Comparison of ENCODE assay signal across 1 cellular context in genomic region chr9:136483589-136484152, GRCh38.
TF ChIP-seq lines count a peak whose summit lies in the region.

No MANE protein-coding gene starts in this region.

TF ChIP-seq in H1, 55 proteins besides CTCF, POLR2A, EP300 and RAD21 (continued from another document):
- TF ChIP-seq USF2 (IDR thresholded peaks at IDR 0.05; ENCODE audit: low read length) (no peak), SRF (IDR thresholded peaks at IDR 0.05; ENCODE audit: low read depth, low read length) (no peak), JUND (IDR thresholded peaks at IDR 0.05; ENCODE audit: low read length) (no peak), BACH1 (IDR thresholded peaks at IDR 0.05; ENCODE audit: low read length) (no peak), SP1 (IDR thresholded peaks at IDR 0.05; ENCODE audit: low read depth, low read length) (no peak), RNF2 (IDR thresholded peaks at IDR 0.05; ENCODE audit: borderline replicate concordance, low read depth, low read length, missing control alignments, poor library complexity, severe bottlenecking) (no peak), TBP (IDR thresholded peaks at IDR 0.05; ENCODE audit: low read depth, low read length) (peak; percentile 46; the same call in 1 of the 2 replicates), TAF1 (IDR thresholded peaks at IDR 0.05; ENCODE audit: low read depth, low read length) (peak; percentile 60), NRF1 (IDR thresholded peaks at IDR 0.05; ENCODE audit: low read depth, low read length) (peak; percentile 93), HDAC6 (IDR thresholded peaks at IDR 0.05; ENCODE audit: low read depth, low read length) (no peak), SUZ12 (IDR thresholded peaks at IDR 0.05; ENCODE audit: low read length) (no peak), CHD2 (IDR thresholded peaks at IDR 0.05; ENCODE audit: low read length) (no peak), ASH2L (IDR thresholded peaks at IDR 0.05; ENCODE audit: low read length) (peak; percentile 27), KDM4A (IDR thresholded peaks at IDR 0.05; ENCODE audit: low read depth, low read length, severe bottlenecking) (no peak), ATF3 (IDR thresholded peaks at IDR 0.05; ENCODE audit: insufficient read depth, low read depth, low read length) (no peak), TEAD4 (IDR thresholded peaks at IDR 0.05; ENCODE audit: low read depth, low read length) (peak; percentile 76), SP2 (IDR thresholded peaks at IDR 0.05; ENCODE audit: low read length) (no peak), PHF8 (conservative IDR thresholded peaks at IDR 0.05; ENCODE audit: low read depth, low read length) (peak; percentile 89), SIN3A (conservative IDR thresholded peaks at IDR 0.05 in 1 of 2, IDR thresholded peaks at IDR 0.05 in 1 of 2; ENCODE audit: low read depth in 1 of 2, low read length in 2 of 2) (peak; percentile 54 to 95; a peak in 2 of 4 replicates), SAP30 (IDR thresholded peaks at IDR 0.05; ENCODE audit: insufficient read depth, insufficient replicate concordance, low read length) (no peak), CBX8 (IDR thresholded peaks at IDR 0.05; ENCODE audit: borderline replicate concordance, low read depth, low read length) (no peak), POLR2AphosphoS5 (IDR thresholded peaks at IDR 0.05; ENCODE audit: low read depth, low read length) (peak; percentile 88), E2F6 (IDR thresholded peaks at IDR 0.05) (peak; percentile 59), RXRA (IDR thresholded peaks at IDR 0.05; ENCODE audit: insufficient read depth, low read depth, low read length) (no peak), GABPA (IDR thresholded peaks at IDR 0.05; ENCODE audit: borderline replicate concordance, insufficient read depth, low read length) (0 out of 2 replicates have a peak, but pooled peaks have one; percentile 68), YY1 (IDR thresholded peaks at IDR 0.05; ENCODE audit: low read depth, low read length) (peak; percentile 79; the same call in 1 of the 2 replicates), HDAC2 (IDR thresholded peaks at IDR 0.05; ENCODE audit: borderline replicate concordance in 1 of 2, low read depth in 2 of 2, low read length in 2 of 2) (peak in 1 of 2 experiments; percentile 46; a peak in 1 of 4 replicates), CEBPB (IDR thresholded peaks at IDR 0.05; ENCODE audit: low read depth, low read length) (no peak), CREB1 (IDR thresholded peaks at IDR 0.05) (peak; percentile 6; the same call in 1 of the 2 replicates), SIX5 (IDR thresholded peaks at IDR 0.05; ENCODE audit: low read depth, low read length) (no peak), CTBP2 (IDR thresholded peaks at IDR 0.05; ENCODE audit: borderline replicate concordance, insufficient read depth, insufficient read length, low read length) (no peak)
